8 cellular contexts compared by ENCODE assay signal in the genomic region with DNA sequence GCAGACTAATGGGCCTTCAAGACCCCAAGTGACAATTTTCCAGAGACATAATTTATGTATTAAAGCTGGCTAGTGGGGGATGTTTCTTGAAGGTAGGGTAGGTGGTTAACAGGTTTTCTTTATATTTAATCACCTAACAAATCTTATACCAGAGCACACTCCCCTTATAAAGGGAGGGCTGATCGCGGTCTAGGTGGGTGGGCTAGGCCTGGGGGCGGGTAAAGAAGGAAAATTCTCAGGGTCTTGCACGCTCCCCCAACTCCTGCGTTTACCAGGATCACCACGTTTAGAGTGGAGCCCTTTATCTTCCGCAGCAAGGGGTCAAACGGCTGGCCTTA. TPM values are rescaled to one million over a fixed set of nuclear protein-coding genes. Genes with fewer than 3 reads are reported as not detected.
DNase-seq lines count a peak whose midpoint lies in the region; ATAC-seq and TF ChIP-seq lines count a peak whose summit lies in the region.

No MANE protein-coding gene starts in this region.

- peaks cover 3% of the 10 kb centered on the region for H3K9me3 Mint-ChIP-seq in CD4-positive, alpha-beta T cell
- peaks cover 29% of the 10 kb centered on the region for H3K9me3 Mint-ChIP-seq in nephron progenitor cell

- no peak for DNase-seq in CD4-positive, alpha-beta T cell
- no peak for DNase-seq in LNCaP clone FGC (ENCODE audit: low read depth)
- DNase-seq in nephron progenitor cell, result no peak
- DNase-seq in stimulated activated CD4-positive, alpha-beta T cell treated with anti-CD3 and anti-CD28 coated beads, Interleukin-12 subunit alpha, Interleukin-12 subunit beta, amount 100 ng/mL, for 4 hours, result no peak

- peak overlapping the region; percentile 50 for H3K4me3 ChIP-seq in LNCaP clone FGC (ENCODE audit: low read depth, low read length)
- H3K4me3 ChIP-seq in ectodermal cell (ENCODE audit: insufficient read depth, low read depth, low read length), result peak overlapping the region; percentile 39

- H3K36me3 Mint-ChIP-seq in CD4-positive, alpha-beta T cell (ENCODE audit: low read depth), result no peaks in the 10 kb centered on the region
- H3K36me3 Mint-ChIP-seq in nephron progenitor cell (ENCODE audit: low read depth), result no peaks in the 10 kb centered on the region

- POLR2A ChIA-PET in CD4-positive, alpha-beta T cell (lab: Charles Lee), result interaction anchor here (0.7 to 2.0 kb wide), 7 partner anchors 9 to 494 kb away, joined by 3 to 23 read pairs (median 5); a partner anchor contains a TSS

- no peak overlapping the region for H3K27ac ChIP-seq in CD4-positive, alpha-beta T cell (ENCODE audit: low read depth, low read length)
- H3K27ac ChIP-seq in ectodermal cell (ENCODE audit: insufficient read depth, low read depth, low read length, poor library complexity, severe bottlenecking), result no peak overlapping the region

- H3K27me3 ChIP-seq in CD4-positive, alpha-beta T cell (ENCODE audit: control insufficient read depth, insufficient read depth, low read length), result peaks cover 10% of the 10 kb centered on the region
- no peaks in the 10 kb centered on the region for H3K27me3 ChIP-seq in ectodermal cell (ENCODE audit: control insufficient read depth, insufficient read depth, low read length, poor library complexity, severe bottlenecking)

- H3K4me3 Mint-ChIP-seq in CD4-positive, alpha-beta T cell, result peak overlapping the region; percentile 96
- H3K4me3 Mint-ChIP-seq in nephron progenitor cell, result peak overlapping the region; percentile 81

- no peak for TF ChIP-seq CTCF in CD4-positive, alpha-beta T cell (IDR thresholded peaks at IDR 0.05)
- TF ChIP-seq CTCF in LNCaP clone FGC (IDR thresholded peaks at IDR 0.05; ENCODE audit: control insufficient read depth, extremely low read depth, insufficient read depth) (no peak), nephron progenitor cell (IDR thresholded peaks at IDR 0.05) (no peak)

- peak overlapping the region; percentile 74 for H3K27ac Mint-ChIP-seq in CD4-positive, alpha-beta T cell
- no peak overlapping the region for H3K27ac Mint-ChIP-seq in nephron progenitor cell

- H3K36me3 ChIP-seq in ectodermal cell (ENCODE audit: control insufficient read depth, insufficient read depth, low read length), result no peaks in the 10 kb centered on the region

- 24 to 32% methylated on average over 8 of the region's 8 CpGs for WGBS in ectodermal cell, 2 experiments

- peaks cover 34% of the 10 kb centered on the region for H3K27me3 Mint-ChIP-seq in CD4-positive, alpha-beta T cell
- H3K27me3 Mint-ChIP-seq in nephron progenitor cell (ENCODE audit: low read depth, poor library complexity), result peaks cover 24% of the 10 kb centered on the region

- no peaks in the 10 kb centered on the region for H3K4me1 ChIP-seq in ectodermal cell (ENCODE audit: control insufficient read depth, insufficient read depth, low read length)

- H3K9me3 ChIP-seq in CD4-positive, alpha-beta T cell (ENCODE audit: control insufficient read depth, low read length), result peaks cover 4% of the 10 kb centered on the region
- H3K9me3 ChIP-seq in ectodermal cell (ENCODE audit: control insufficient read depth, low read length), result no peaks in the 10 kb centered on the region

- peak; percentile 10 for ATAC-seq in CD4-positive, alpha-beta T cell (ENCODE audit: poor library complexity)
- ATAC-seq in HG03457 (IDR thresholded peaks at IDR 0.05; ENCODE audit: unreplicated experiment) (no peak), GM21515 (IDR thresholded peaks at IDR 0.05; ENCODE audit: unreplicated experiment) (no peak), HG03520 (IDR thresholded peaks at IDR 0.05; ENCODE audit: unreplicated experiment) (no peak)

- peaks cover 20% of the 10 kb centered on the region for H3K4me1 Mint-ChIP-seq in CD4-positive, alpha-beta T cell (ENCODE audit: low read depth)
- peaks cover 12% of the 10 kb centered on the region for H3K4me1 Mint-ChIP-seq in nephron progenitor cell

- CTCF ChIA-PET in CD4-positive, alpha-beta T cell (lab: Charles Lee), result interaction anchor here (0.7 to 1.3 kb wide), 3 partner anchors 10 to 69 kb away, joined by 3 to 4 read pairs (median 3); no protein-coding TSS in a partner anchor

- intact Hi-C loops in CD4-positive, alpha-beta T cell (cut with DNase I, micrococcal nuclease), result loop anchor here (1.0 to 10.0 kb wide), 5 partner anchors 19 to 567 kb away; a partner anchor contains a TSS

RNA-seq across cellular contexts. Expression of a gene that starts 19.9 kb away (rescaled TPM):
- 100 to 1,000 TPM; 120 to 128 TPM for total RNA-seq in CD4-positive, alpha-beta T cell
- 84.3 TPM for polyA plus RNA-seq in ectodermal cell (2013, experiment 1 of 4)
- 70.9 TPM for polyA plus RNA-seq in ectodermal cell (2013, experiment 2 of 4)
- 64.5 TPM for polyA plus RNA-seq in ectodermal cell (2013, experiment 3 of 4)
- 69.9 TPM for polyA plus RNA-seq in ectodermal cell (2013, experiment 4 of 4)

RNA-seq across cellular contexts. Expression of a gene that starts 26.0 kb away (rescaled TPM):
- 100 to 1,000 TPM; 103 to 107 TPM for total RNA-seq in CD4-positive, alpha-beta T cell
- 54.7 TPM for polyA plus RNA-seq in ectodermal cell (2013, experiment 1 of 4)
- polyA plus RNA-seq in ectodermal cell (2013, experiment 2 of 4), result 57.6 TPM
- polyA plus RNA-seq in ectodermal cell (2013, experiment 3 of 4), result 44.4 TPM
- 49.9 TPM for polyA plus RNA-seq in ectodermal cell (2013, experiment 4 of 4)

RNA-seq across cellular contexts. Expression of a gene that starts 41.1 kb away (rescaled TPM):
- total RNA-seq in CD4-positive, alpha-beta T cell, result under 1 TPM; 0.33 to 0.47 TPM
- 1.3 TPM for polyA plus RNA-seq in ectodermal cell (2013, experiment 1 of 4)
- polyA plus RNA-seq in ectodermal cell (2013, experiment 2 of 4), result 0.89 TPM
- polyA plus RNA-seq in ectodermal cell (2013, experiment 3 of 4), result 0.91 TPM
- 1.1 TPM for polyA plus RNA-seq in ectodermal cell (2013, experiment 4 of 4)
